Comparison of ENCODE assay signal across 16 cellular contexts in the genomic region with DNA sequence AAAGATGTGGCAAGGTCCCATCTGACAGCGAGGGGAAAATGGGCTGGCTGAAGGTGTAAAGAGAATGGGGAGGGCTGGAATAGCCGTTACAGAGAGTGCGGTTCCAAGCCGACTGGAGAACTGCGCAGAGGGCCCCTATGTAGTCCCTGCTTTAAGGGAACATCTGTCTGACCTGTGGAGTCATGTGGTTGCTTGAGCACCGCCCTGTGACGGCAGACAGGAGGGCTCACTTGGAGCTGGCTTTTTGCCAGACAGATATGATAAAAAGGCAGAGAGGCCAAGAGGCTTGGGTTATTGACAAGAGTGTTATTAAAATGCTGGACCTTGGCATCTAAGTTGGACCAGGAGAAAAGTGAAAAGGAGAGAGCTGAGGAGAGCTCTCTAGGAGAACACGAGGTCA. TPM values are rescaled to one million over a fixed set of nuclear protein-coding genes. Genes with fewer than 3 reads are reported as not detected.
DNase-seq lines count a peak whose midpoint lies in the region; ATAC-seq and FAIRE-seq lines count a peak whose summit lies in the region.
"Had no signal": no experiment of that assay in that cellular context is flagged by ENCODE, and none has a peak within 500 bp of the region (broad histone marks: within the 10 kb centered on the region; RNA-seq: fewer than 3 reads in every experiment).

No MANE protein-coding gene starts in this region.

- peak; percentile 28 for ATAC-seq in Right ventricle myocardium superior (ENCODE audit: poor library complexity)
- ATAC-seq: activated CD8-positive, alpha-beta T cell treated with anti-CD3 and anti-CD28 coated beads for 36 hours; activated T-cell treated with anti-CD3 and anti-CD28 coated beads, Interleukin-2, amount 50 U/mL, for 72 hours had no signal

- no peaks in the 10 kb centered on the region for H3K36me3 Mint-ChIP-seq in dendritic cell treated with granulocyte-macrophage colony-stimulating factor and Interleukin-4, amounts not matched to agents 40 ng/mL and 50 ng/mL, for 4 days (ENCODE audit: low read depth)
- no peaks in the 10 kb centered on the region for H3K36me3 Mint-ChIP-seq in activated CD4-positive, alpha-beta memory T cell treated with anti-CD3 and anti-CD28 coated beads for 36 hours
- H3K36me3 Mint-ChIP-seq: activated naive CD8-positive, alpha-beta T cell treated with anti-CD3 and anti-CD28 coated beads, Interleukin-2, amount 10 ng/mL, durations not matched to agents 7 days and 5 days; naive B cell had no signal

- POLR2A ChIA-PET in activated CD4-positive, alpha-beta memory T cell treated with anti-CD3 and anti-CD28 coated beads for 36 hours (lab: Charles Lee) = no interaction called here

- H3K27ac Mint-ChIP-seq in dendritic cell treated with granulocyte-macrophage colony-stimulating factor and Interleukin-4, amounts not matched to agents 40 ng/mL and 50 ng/mL, for 4 days = peak overlapping the region; percentile 0
- H3K27ac Mint-ChIP-seq in activated CD4-positive, alpha-beta memory T cell treated with anti-CD3 and anti-CD28 coated beads for 36 hours = no peak overlapping the region
- H3K27ac Mint-ChIP-seq: activated CD8-positive, alpha-beta T cell treated with anti-CD3 and anti-CD28 coated beads for 36 hours; activated T-cell treated with anti-CD3 and anti-CD28 coated beads, Interleukin-2, amount 50 U/mL, for 72 hours had no signal

- H3K9me3 Mint-ChIP-seq in dendritic cell treated with granulocyte-macrophage colony-stimulating factor and Interleukin-4, amounts not matched to agents 40 ng/mL and 50 ng/mL, for 4 days = no peaks in the 10 kb centered on the region
- no peaks in the 10 kb centered on the region for H3K9me3 Mint-ChIP-seq in activated CD4-positive, alpha-beta memory T cell treated with anti-CD3 and anti-CD28 coated beads for 36 hours
- H3K9me3 Mint-ChIP-seq: activated CD8-positive, alpha-beta T cell treated with anti-CD3 and anti-CD28 coated beads for 36 hours; activated naive CD8-positive, alpha-beta T cell treated with anti-CD3 and anti-CD28 coated beads, Interleukin-2, amount 10 ng/mL, durations not matched to agents 7 days and 5 days; activated T-cell treated with anti-CD3 and anti-CD28 coated beads, Interleukin-2, amount 50 U/mL, for 72 hours; naive B cell had no signal

- intact Hi-C loops in Right ventricle myocardium superior (cut with DNase I) = loop anchor here (5.0 to 10.0 kb wide), 2 partner anchors 410 to 527 kb away; a partner anchor contains a TSS
- intact Hi-C loops in cardiac septum (cut with DNase I) = loop anchor here (5.0 kb wide), 1 partner anchor 237 kb away; no protein-coding TSS in a partner anchor
- intact Hi-C loops in dendritic cell treated with granulocyte-macrophage colony-stimulating factor and Interleukin-4, amounts not matched to agents 40 ng/mL and 50 ng/mL, for 4 days (cut with micrococcal nuclease) = loop anchor here (5.0 to 10.0 kb wide), 2 partner anchors 120 to 512 kb away; no protein-coding TSS in a partner anchor
- intact Hi-C loops in activated CD4-positive, alpha-beta memory T cell treated with anti-CD3 and anti-CD28 coated beads for 36 hours (cut with micrococcal nuclease) = loop anchor here (5.0 kb wide), 3 partner anchors 127 to 522 kb away; a partner anchor contains a TSS

- H3K4me3 Mint-ChIP-seq in dendritic cell treated with granulocyte-macrophage colony-stimulating factor and Interleukin-4, amounts not matched to agents 40 ng/mL and 50 ng/mL, for 4 days = no peak overlapping the region
- no peak overlapping the region for H3K4me3 Mint-ChIP-seq in activated CD4-positive, alpha-beta memory T cell treated with anti-CD3 and anti-CD28 coated beads for 36 hours
- H3K4me3 Mint-ChIP-seq: activated CD8-positive, alpha-beta T cell treated with anti-CD3 and anti-CD28 coated beads for 36 hours; activated naive CD8-positive, alpha-beta T cell treated with anti-CD3 and anti-CD28 coated beads, Interleukin-2, amount 10 ng/mL, durations not matched to agents 7 days and 5 days; activated T-cell treated with anti-CD3 and anti-CD28 coated beads, Interleukin-2, amount 50 U/mL, for 72 hours; naive B cell had no signal

- no peak for DNase-seq in Right ventricle myocardium superior
- DNase-seq in cardiac septum (ENCODE audit: low spot score) = no peak
- DNase-seq in NCI-H2227 treated with DMSO at 0.1 percent for 48 hours (lab: John Stamatoyannopoulos, UW) = peak; percentile 58
- no peak for DNase-seq in urothelium cell line (ENCODE audit: low spot score)
- no peak for DNase-seq in ecto neural progenitor cell (ENCODE audit: low spot score)
- DNase-seq in stimulated activated naive CD4-positive, alpha-beta T cell (lab: John Stamatoyannopoulos, UW) = no peak
- DNase-seq in activated CD4-positive, alpha-beta memory T cell treated with anti-CD3 and anti-CD28 coated beads for 36 hours = no peak
- DNase-seq: activated CD8-positive, alpha-beta T cell treated with anti-CD3 and anti-CD28 coated beads for 36 hours; activated naive CD8-positive, alpha-beta T cell treated with anti-CD3 and anti-CD28 coated beads, Interleukin-2, amount 10 ng/mL, durations not matched to agents 7 days and 5 days; activated T-cell treated with anti-CD3 and anti-CD28 coated beads, Interleukin-2, amount 50 U/mL, for 72 hours; GF-D8; GOT3; naive B cell; ovary; stimulated activated CD4-positive, alpha-beta T cell treated with anti-CD3 and anti-CD28 coated beads, Interleukin-2, amount 100 ng/mL, for 48 hours had no signal

- peaks cover 31% of the 10 kb centered on the region for H3K27me3 Mint-ChIP-seq in dendritic cell treated with granulocyte-macrophage colony-stimulating factor and Interleukin-4, amounts not matched to agents 40 ng/mL and 50 ng/mL, for 4 days
- peaks cover 30% of the 10 kb centered on the region for H3K27me3 Mint-ChIP-seq in activated CD4-positive, alpha-beta memory T cell treated with anti-CD3 and anti-CD28 coated beads for 36 hours

- CTCF ChIA-PET in activated CD4-positive, alpha-beta memory T cell treated with anti-CD3 and anti-CD28 coated beads for 36 hours (lab: Charles Lee) = interaction anchor here (3.4 kb wide), 1 partner anchor 410 kb away, joined by 14 read pairs; no protein-coding TSS in a partner anchor

- H3K4me1 Mint-ChIP-seq in dendritic cell treated with granulocyte-macrophage colony-stimulating factor and Interleukin-4, amounts not matched to agents 40 ng/mL and 50 ng/mL, for 4 days (ENCODE audit: low read depth) = peaks cover 27% of the 10 kb centered on the region
- peaks cover 2% of the 10 kb centered on the region for H3K4me1 Mint-ChIP-seq in activated CD4-positive, alpha-beta memory T cell treated with anti-CD3 and anti-CD28 coated beads for 36 hours (ENCODE audit: low read depth)

- FAIRE-seq in urothelium cell line (lab: Jason Lieb, UNC) = peak; percentile 55

RNA-seq across cellular contexts. Expression of a gene that starts 5.9 kb away (rescaled TPM):
- total RNA-seq in Right ventricle myocardium superior = 4.2 TPM
- total RNA-seq in cardiac septum = 9.1 TPM
- 1 to 10 TPM; 2.4 to 2.8 TPM for total RNA-seq in activated CD4-positive, alpha-beta memory T cell treated with anti-CD3 and anti-CD28 coated beads for 36 hours
